Comparison of ENCODE assay signal across 14 cellular contexts in the genomic region with DNA sequence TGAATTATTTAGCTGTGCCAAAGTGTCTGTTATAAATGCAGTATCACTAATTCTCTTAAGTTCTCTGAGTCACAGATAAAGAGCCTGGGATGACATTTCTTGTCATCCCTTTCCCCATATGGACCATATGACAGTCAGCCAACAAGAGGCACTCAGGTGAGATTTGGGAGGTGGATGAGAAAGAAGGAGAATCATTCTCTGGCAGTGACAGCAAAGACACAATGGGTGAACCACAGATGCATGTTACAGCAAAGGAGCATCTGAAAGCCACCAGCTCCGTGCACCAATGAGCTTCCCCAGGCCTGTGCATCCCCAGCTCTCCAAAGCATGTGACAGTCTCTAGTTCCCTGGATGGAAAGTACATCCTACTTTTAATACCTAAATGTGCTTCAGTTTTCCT. TPM values are rescaled to one million over a fixed set of nuclear protein-coding genes. Genes with fewer than 3 reads are reported as not detected.
DNase-seq lines count a peak whose midpoint lies in the region; ATAC-seq, FAIRE-seq and TF ChIP-seq lines count a peak whose summit lies in the region.
"Had no signal": no experiment of that assay in that cellular context is flagged by ENCODE, and none has a peak within 500 bp of the region (broad histone marks: within the 10 kb centered on the region; RNA-seq: fewer than 3 reads in every experiment).

No MANE protein-coding gene starts in this region.

- no peak for DNase-seq in GM12891 (ENCODE audit: insufficient read length, low spot score)
- DNase-seq in activated naive CD8-positive, alpha-beta T cell treated with anti-CD3 and anti-CD28 coated beads, Interleukin-2, amount 10 ng/mL, durations not matched to agents 7 days and 5 days = no peak
- DNase-seq in amniotic stem cell (lab: John Stamatoyannopoulos, UW) = no peak
- no peak for DNase-seq in NCI-H2196 treated with DMSO at 0.1 percent for 48 hours (lab: John Stamatoyannopoulos, UW; ENCODE audit: unreplicated experiment)
- no peak for DNase-seq in mucosa of gallbladder (ENCODE audit: low spot score)
- DNase-seq in pancreas = no peak
- DNase-seq: Karpas-422, NCI-H1694 treated with DMSO at 0.1 percent for 48 hours, NCI-H526, T1000 had no signal

- WGBS in pancreas, 2 donors = 71% methylated on average over 1 of the region's 1 CpG

- intact Hi-C loops in pancreas (cut with DNase I) = no loop called here

- H3K9me3 ChIP-seq in pancreas = no peaks in the 10 kb centered on the region

- no peaks in the 10 kb centered on the region for H3K36me3 ChIP-seq in pancreas

- H3K4me3 Mint-ChIP-seq in activated naive CD8-positive, alpha-beta T cell treated with anti-CD3 and anti-CD28 coated beads, Interleukin-2, amount 10 ng/mL, durations not matched to agents 7 days and 5 days = peak overlapping the region; percentile 26

- H3K27me3 ChIP-seq in pancreas = no peaks in the 10 kb centered on the region

- POLR2A ChIA-PET in activated naive CD8-positive, alpha-beta T cell treated with anti-CD3 and anti-CD28 coated beads, Interleukin-2, amount 10 ng/mL, durations not matched to agents 7 days and 5 days (lab: Charles Lee) = interaction anchor here (0.8 to 2.0 kb wide), 5 partner anchors 10 to 140 kb away, joined by 3 to 5 read pairs (median 3); no protein-coding TSS in a partner anchor

- no peak for TF ChIP-seq POLR2A in GM12891 (IDR thresholded peaks at IDR 0.05; ENCODE audit: low read depth, low read length)

- no peaks in the 10 kb centered on the region for H3K4me1 ChIP-seq in pancreas

- no peak overlapping the region for H3K4me3 ChIP-seq in pancreas

- ATAC-seq in GM18873 (IDR thresholded peaks at IDR 0.05; ENCODE audit: low FRiP score, unreplicated experiment) (peak; percentile 33), HG02973 (IDR thresholded peaks at IDR 0.05; ENCODE audit: unreplicated experiment) (peak; percentile 38), pancreas (no peak)
- ATAC-seq in activated naive CD8-positive, alpha-beta T cell treated with anti-CD3 and anti-CD28 coated beads, Interleukin-2, amount 10 ng/mL, durations not matched to agents 7 days and 5 days (ENCODE audit: low read depth) = peak; percentile 58

- H3K4me1 Mint-ChIP-seq in activated naive CD8-positive, alpha-beta T cell treated with anti-CD3 and anti-CD28 coated beads, Interleukin-2, amount 10 ng/mL, durations not matched to agents 7 days and 5 days = peaks cover 35% of the 10 kb centered on the region

- H3K27ac ChIP-seq in pancreas = no peak overlapping the region
- H3K27ac ChIP-seq: C4-2B, HL-60 had no signal

- peak overlapping the region; percentile 23 for H3K27ac Mint-ChIP-seq in activated naive CD8-positive, alpha-beta T cell treated with anti-CD3 and anti-CD28 coated beads, Interleukin-2, amount 10 ng/mL, durations not matched to agents 7 days and 5 days

- FAIRE-seq in GM12891 (lab: Jason Lieb, UNC) (peak; percentile 94), pancreas (lab: Jason Lieb, UNC) (no peak)

- H3K36me3 Mint-ChIP-seq in activated naive CD8-positive, alpha-beta T cell treated with anti-CD3 and anti-CD28 coated beads, Interleukin-2, amount 10 ng/mL, durations not matched to agents 7 days and 5 days = peaks cover 45% of the 10 kb centered on the region

- H3K27me3 Mint-ChIP-seq in activated naive CD8-positive, alpha-beta T cell treated with anti-CD3 and anti-CD28 coated beads, Interleukin-2, amount 10 ng/mL, durations not matched to agents 7 days and 5 days = no peaks in the 10 kb centered on the region

- peaks cover 3% of the 10 kb centered on the region for H3K9me3 Mint-ChIP-seq in activated naive CD8-positive, alpha-beta T cell treated with anti-CD3 and anti-CD28 coated beads, Interleukin-2, amount 10 ng/mL, durations not matched to agents 7 days and 5 days

- TF ChIP-seq CTCF in pancreas (IDR thresholded peaks at IDR 0.05) = no peak

TF ChIP-seq in GM12891, 5 proteins besides CTCF, POLR2A, EP300 and RAD21:
- TF ChIP-seq POLR2AphosphoS5 (IDR thresholded peaks at IDR 0.05; ENCODE audit: low read depth, low read length) = no peak
- no peak for TF ChIP-seq SPI1 (IDR thresholded peaks at IDR 0.05; ENCODE audit: low read depth, low read length)
- no peak for TF ChIP-seq TAF1 (IDR thresholded peaks at IDR 0.05; ENCODE audit: low read depth, low read length)
- no peak for TF ChIP-seq POU2F2 (IDR thresholded peaks at IDR 0.05; ENCODE audit: low read depth, low read length)
- TF ChIP-seq PAX5 (IDR thresholded peaks at IDR 0.05; ENCODE audit: insufficient read depth, low read length, severe bottlenecking) = no peak

RNA-seq across cellular contexts. Expression of a gene that starts 10.8 kb away (rescaled TPM):
- polyA plus RNA-seq in GM12891 (2012; ENCODE audit: low read depth, missing spikeins) = 25.1 TPM
- 100 to 1,000 TPM; 124 to 130 TPM for total RNA-seq in activated naive CD8-positive, alpha-beta T cell treated with anti-CD3 and anti-CD28 coated beads, Interleukin-2, amount 10 ng/mL, durations not matched to agents 7 days and 5 days
- total RNA-seq in mucosa of gallbladder (20.5 TPM), pancreas (1 to 10 TPM; 2.2 to 7.7 (median 4.0) TPM)
- polyA plus RNA-seq in pancreas = 1 to 10 TPM; 2.9 to 5.7 TPM

RNA-seq across cellular contexts. Expression of a gene that starts 54.2 kb away (rescaled TPM):
- 4.4 TPM for polyA plus RNA-seq in GM12891 (2012; ENCODE audit: low read depth, missing spikeins)
- total RNA-seq in activated naive CD8-positive, alpha-beta T cell treated with anti-CD3 and anti-CD28 coated beads, Interleukin-2, amount 10 ng/mL, durations not matched to agents 7 days and 5 days = 100 to 1,000 TPM; 285 to 288 TPM
- total RNA-seq in mucosa of gallbladder = 39.9 TPM
- total RNA-seq in pancreas = 10 to 100 TPM in 1 of 6 donors, 1 to 10 TPM in 5; 3.1 to 15.3 (median 4.6) TPM
- polyA plus RNA-seq in pancreas = 1 to 10 TPM; 6.7 to 7.1 TPM

Comparison
In these comparisons a context has a peak if more than half of its experiments do, and no peak if none do; other contexts are left out.
1. ATAC-seq: peak in GM18873 (single experiment), HG02973 (single experiment) and activated naive CD8-positive, alpha-beta T cell treated with anti-CD3 and anti-CD28 coated beads, Interleukin-2, amount 10 ng/mL, durations not matched to agents 7 days and 5 days (single experiment); none in pancreas (0 of 4).